In genomic region chr18:48605408-48605845, GRCh38 we compare ENCODE assay signal across 8 cellular contexts.
DNase-seq lines count a peak whose midpoint lies in the region; ATAC-seq lines count a peak whose summit lies in the region.

No MANE protein-coding gene starts in this region.

- no peaks in the 10 kb centered on the region for H3K36me3 ChIP-seq in aorta (ENCODE audit: control insufficient read depth in 1 of 2, insufficient read depth in 2 of 2, low read length in 1 of 2)

- no peaks in the 10 kb centered on the region for H3K4me1 ChIP-seq in aorta (ENCODE audit: control insufficient read depth in 1 of 2, insufficient read depth in 2 of 2, low read length in 2 of 2)

- H3K9me3 ChIP-seq in aorta (ENCODE audit: control insufficient read depth, low read length), result no peaks in the 10 kb centered on the region

- H3K27ac ChIP-seq in aorta (ENCODE audit: low read depth in 1 of 2, low read length in 2 of 2), result no peak overlapping the region

- intact Hi-C loops in aorta (cut with DNase I), result no loop called here

- no peaks in the 10 kb centered on the region for H3K27me3 ChIP-seq in aorta (ENCODE audit: control insufficient read depth in 1 of 2, insufficient read depth in 2 of 2, low read length in 1 of 2)

- ATAC-seq in GM21529 (IDR thresholded peaks at IDR 0.05; ENCODE audit: unreplicated experiment) (peak; percentile 58), GM18498 (IDR thresholded peaks at IDR 0.05; ENCODE audit: unreplicated experiment) (no peak), aorta (ENCODE audit: low FRiP score) (no peak)

- 87 to 90% methylated on average over 3 of the region's 3 CpGs for WGBS in aorta, 2 donors

- no peak overlapping the region for H3K4me3 ChIP-seq in aorta (ENCODE audit: low read length in 2 of 2)

- DNase-seq in CD1c-positive myeloid dendritic cell (ENCODE audit: extremely low spot score) (peak; percentile 3), NCI-H1694 (lab: John Stamatoyannopoulos, UW) (peak; percentile 40), dermis blood vessel endothelial cell (peak; percentile 73), aorta (no peak), NCI-H2029 treated with DMSO at 0.1 percent for 48 hours (lab: John Stamatoyannopoulos, UW) (no peak)
- DNase-seq in activated CD4-positive, alpha-beta T cell treated with anti-CD3 and anti-CD28 coated beads for 1 hour, result no peak

Comparison
In these comparisons a context has a peak if more than half of its experiments do, and no peak if none do; other contexts are left out.
1. DNase-seq: peak in CD1c-positive myeloid dendritic cell (single experiment), NCI-H1694 (single experiment) and dermis blood vessel endothelial cell (single experiment); none in aorta (0 of 2), NCI-H2029 treated with DMSO at 0.1 percent for 48 hours (single experiment) and activated CD4-positive, alpha-beta T cell treated with anti-CD3 and anti-CD28 coated beads for 1 hour (single experiment).